Comparison of ENCODE assay signal across 8 cellular contexts in genomic region chr12:13179159-13180074, GRCh38. TPM values are rescaled to one million over a fixed set of nuclear protein-coding genes. Genes with fewer than 3 reads are reported as not detected.
DNase-seq lines count a peak whose midpoint lies in the region; ATAC-seq lines count a peak whose summit lies in the region.

No MANE protein-coding gene starts in this region.

- peak; percentile 83 for ATAC-seq in HG03469 (IDR thresholded peaks at IDR 0.05; ENCODE audit: unreplicated experiment)
- ATAC-seq in T-cell (replicated peaks in 1 of 4): peak; percentile 89 to 96 (median 96)

- CTCF ChIA-PET in T-cell (lab: Charles Lee): interaction anchor here in 1 of 2 donors (0.6 to 1.3 kb wide), 4 partner anchors 32 to 563 kb away, joined by 3 to 6 read pairs (median 5); no protein-coding TSS in a partner anchor

- peaks cover 22 to 27% (median 26%) of the 10 kb centered on the region in 3 donors for H3K4me1 Mint-ChIP-seq in T-cell

- POLR2A ChIA-PET in T-cell (lab: Charles Lee): interaction anchor here (0.6 to 1.0 kb wide), 4 partner anchors 22 to 528 kb away, joined by 4 to 11 read pairs (median 7); no protein-coding TSS in a partner anchor

- DNase-seq in GF-D8 (lab: John Stamatoyannopoulos, UW): peak; percentile 30
- peak in 32 of 34 experiments; percentile 6 to 61 (median 31) for DNase-seq in T-cell
- peak; percentile 71 for DNase-seq in amniotic epithelial cell (ENCODE audit: low read depth)
- DNase-seq in kidney glomerular epithelial cell (lab: John Stamatoyannopoulos, UW): peak; percentile 43
- DNase-seq in stimulated activated CD4-positive, alpha-beta T cell treated with anti-CD3 and anti-CD28 coated beads, Interleukin-4, amount 100 ng/mL, for 24 hours: peak; percentile 55
- DNase-seq in NCI-H446 (lab: John Stamatoyannopoulos, UW): no peak
- no peak for DNase-seq in NCI-H446 treated with DMSO at 0.1 percent for 48 hours (lab: John Stamatoyannopoulos, UW)

- peak overlapping the region; percentile 82 to 88 for H3K27ac Mint-ChIP-seq in T-cell

- H3K36me3 Mint-ChIP-seq in T-cell: no peaks in the 10 kb centered on the region

- H3K4me3 Mint-ChIP-seq in T-cell: peak overlapping the region; percentile 62 to 83 (median 69)

- no peaks in the 10 kb centered on the region for H3K9me3 Mint-ChIP-seq in T-cell

- peaks cover 0 to 13% of the 10 kb centered on the region in 2 donors for H3K27me3 Mint-ChIP-seq in T-cell

RNA-seq across cellular contexts. Expression of gene EMP1, which starts 17.1 kb away (rescaled TPM):
- 1 to 10 TPM; 1.4 to 5.4 (median 2.8) TPM for total RNA-seq in T-cell

Comparison
In these comparisons a context has a peak if more than half of its experiments do, and no peak if none do; other contexts are left out.
1. DNase-seq: peak in GF-D8 (single experiment), T-cell (32 of 34), amniotic epithelial cell (single experiment), kidney glomerular epithelial cell (single experiment) and stimulated activated CD4-positive, alpha-beta T cell treated with anti-CD3 and anti-CD28 coated beads, Interleukin-4, amount 100 ng/mL, for 24 hours (single experiment); none in NCI-H446 (0 of 2) and NCI-H446 treated with DMSO at 0.1 percent for 48 hours (single experiment).